ENCODE assay signal across 1 cellular context in the genomic region with DNA sequence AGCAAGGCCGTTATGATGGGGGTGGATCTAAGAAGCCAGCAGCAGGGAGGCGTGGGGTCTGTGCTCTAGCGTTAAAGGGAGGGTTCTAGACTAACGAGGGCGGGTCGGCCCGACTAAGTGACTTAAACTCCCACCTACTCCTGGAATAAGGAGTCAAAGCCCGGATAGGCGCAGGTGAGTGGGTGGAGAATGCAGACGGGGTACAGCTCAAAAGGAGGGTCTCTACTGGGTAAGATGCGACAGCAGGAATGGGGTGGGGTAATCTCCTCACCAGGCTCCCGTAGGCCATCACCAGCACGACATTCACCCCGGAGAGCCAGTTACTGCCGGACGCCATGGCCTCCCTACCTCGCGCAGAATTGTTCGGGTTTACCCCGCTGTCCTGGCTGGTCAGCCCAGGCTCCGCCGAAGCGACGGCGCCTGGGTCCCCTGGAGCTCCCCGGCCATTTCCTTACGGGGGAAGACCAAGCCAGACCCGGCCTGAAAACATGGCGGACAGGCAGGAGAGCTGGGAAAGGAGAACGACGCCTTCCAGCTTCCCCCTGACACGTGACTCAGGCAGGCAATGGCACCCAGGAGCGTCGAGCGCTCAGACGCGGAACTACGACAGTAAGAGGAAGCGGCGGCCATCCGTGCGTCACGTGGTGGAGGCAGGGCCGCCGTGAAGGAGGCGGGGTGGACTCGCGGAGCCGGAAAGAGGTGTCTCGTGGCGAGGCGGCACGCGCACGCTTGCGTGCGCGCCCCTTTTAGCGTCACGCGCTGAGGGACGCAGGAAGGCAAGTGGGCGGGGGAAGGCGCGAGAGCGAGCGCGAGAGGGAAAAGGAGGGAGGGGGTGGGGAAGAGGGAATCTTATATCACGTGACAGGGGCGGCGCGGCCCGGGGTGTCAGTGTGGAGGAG.
TF ChIP-seq lines count a peak whose summit lies in the region.

A gene with protein sequence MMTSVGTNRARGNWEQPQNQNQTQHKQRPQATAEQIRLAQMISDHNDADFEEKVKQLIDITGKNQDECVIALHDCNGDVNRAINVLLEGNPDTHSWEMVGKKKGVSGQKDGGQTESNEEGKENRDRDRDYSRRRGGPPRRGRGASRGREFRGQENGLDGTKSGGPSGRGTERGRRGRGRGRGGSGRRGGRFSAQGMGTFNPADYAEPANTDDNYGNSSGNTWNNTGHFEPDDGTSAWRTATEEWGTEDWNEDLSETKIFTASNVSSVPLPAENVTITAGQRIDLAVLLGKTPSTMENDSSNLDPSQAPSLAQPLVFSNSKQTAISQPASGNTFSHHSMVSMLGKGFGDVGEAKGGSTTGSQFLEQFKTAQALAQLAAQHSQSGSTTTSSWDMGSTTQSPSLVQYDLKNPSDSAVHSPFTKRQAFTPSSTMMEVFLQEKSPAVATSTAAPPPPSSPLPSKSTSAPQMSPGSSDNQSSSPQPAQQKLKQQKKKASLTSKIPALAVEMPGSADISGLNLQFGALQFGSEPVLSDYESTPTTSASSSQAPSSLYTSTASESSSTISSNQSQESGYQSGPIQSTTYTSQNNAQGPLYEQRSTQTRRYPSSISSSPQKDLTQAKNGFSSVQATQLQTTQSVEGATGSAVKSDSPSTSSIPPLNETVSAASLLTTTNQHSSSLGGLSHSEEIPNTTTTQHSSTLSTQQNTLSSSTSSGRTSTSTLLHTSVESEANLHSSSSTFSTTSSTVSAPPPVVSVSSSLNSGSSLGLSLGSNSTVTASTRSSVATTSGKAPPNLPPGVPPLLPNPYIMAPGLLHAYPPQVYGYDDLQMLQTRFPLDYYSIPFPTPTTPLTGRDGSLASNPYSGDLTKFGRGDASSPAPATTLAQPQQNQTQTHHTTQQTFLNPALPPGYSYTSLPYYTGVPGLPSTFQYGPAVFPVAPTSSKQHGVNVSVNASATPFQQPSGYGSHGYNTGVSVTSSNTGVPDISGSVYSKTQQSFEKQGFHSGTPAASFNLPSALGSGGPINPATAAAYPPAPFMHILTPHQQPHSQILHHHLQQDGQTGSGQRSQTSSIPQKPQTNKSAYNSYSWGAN (plus strand): TSS at position 885 of the 899 bp plus-strand sequence. CDS start 4,169 bp downstream, outside the sequence.

TF ChIP-seq in HepG2, 621 proteins besides CTCF, POLR2A, EP300 and RAD21 (continued from another document and continues in another):
- TF ChIP-seq, protein P1, sequence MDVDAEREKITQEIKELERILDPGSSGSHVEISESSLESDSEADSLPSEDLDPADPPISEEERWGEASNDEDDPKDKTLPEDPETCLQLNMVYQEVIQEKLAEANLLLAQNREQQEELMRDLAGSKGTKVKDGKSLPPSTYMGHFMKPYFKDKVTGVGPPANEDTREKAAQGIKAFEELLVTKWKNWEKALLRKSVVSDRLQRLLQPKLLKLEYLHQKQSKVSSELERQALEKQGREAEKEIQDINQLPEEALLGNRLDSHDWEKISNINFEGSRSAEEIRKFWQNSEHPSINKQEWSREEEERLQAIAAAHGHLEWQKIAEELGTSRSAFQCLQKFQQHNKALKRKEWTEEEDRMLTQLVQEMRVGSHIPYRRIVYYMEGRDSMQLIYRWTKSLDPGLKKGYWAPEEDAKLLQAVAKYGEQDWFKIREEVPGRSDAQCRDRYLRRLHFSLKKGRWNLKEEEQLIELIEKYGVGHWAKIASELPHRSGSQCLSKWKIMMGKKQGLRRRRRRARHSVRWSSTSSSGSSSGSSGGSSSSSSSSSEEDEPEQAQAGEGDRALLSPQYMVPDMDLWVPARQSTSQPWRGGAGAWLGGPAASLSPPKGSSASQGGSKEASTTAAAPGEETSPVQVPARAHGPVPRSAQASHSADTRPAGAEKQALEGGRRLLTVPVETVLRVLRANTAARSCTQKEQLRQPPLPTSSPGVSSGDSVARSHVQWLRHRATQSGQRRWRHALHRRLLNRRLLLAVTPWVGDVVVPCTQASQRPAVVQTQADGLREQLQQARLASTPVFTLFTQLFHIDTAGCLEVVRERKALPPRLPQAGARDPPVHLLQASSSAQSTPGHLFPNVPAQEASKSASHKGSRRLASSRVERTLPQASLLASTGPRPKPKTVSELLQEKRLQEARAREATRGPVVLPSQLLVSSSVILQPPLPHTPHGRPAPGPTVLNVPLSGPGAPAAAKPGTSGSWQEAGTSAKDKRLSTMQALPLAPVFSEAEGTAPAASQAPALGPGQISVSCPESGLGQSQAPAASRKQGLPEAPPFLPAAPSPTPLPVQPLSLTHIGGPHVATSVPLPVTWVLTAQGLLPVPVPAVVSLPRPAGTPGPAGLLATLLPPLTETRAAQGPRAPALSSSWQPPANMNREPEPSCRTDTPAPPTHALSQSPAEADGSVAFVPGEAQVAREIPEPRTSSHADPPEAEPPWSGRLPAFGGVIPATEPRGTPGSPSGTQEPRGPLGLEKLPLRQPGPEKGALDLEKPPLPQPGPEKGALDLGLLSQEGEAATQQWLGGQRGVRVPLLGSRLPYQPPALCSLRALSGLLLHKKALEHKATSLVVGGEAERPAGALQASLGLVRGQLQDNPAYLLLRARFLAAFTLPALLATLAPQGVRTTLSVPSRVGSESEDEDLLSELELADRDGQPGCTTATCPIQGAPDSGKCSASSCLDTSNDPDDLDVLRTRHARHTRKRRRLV (CRISPR knock-in tag; IDR thresholded peaks at IDR 0.05), result peak; percentile 87; the same call in 1 of the 2 replicates
- 0 out of 2 replicates have a peak, but pooled peaks have one; percentile 58 for TF ChIP-seq ZNF451 (CRISPR knock-in tag; IDR thresholded peaks at IDR 0.05)
- TF ChIP-seq RNF2 (conservative IDR thresholded peaks at IDR 0.05; ENCODE audit: low read depth), result peak; percentile 93
- 0 out of 2 replicates have a peak, but pooled peaks have one; percentile 66 for TF ChIP-seq ZNF337 (CRISPR knock-in tag; IDR thresholded peaks at IDR 0.05; ENCODE audit: borderline replicate concordance, low read depth)
- TF ChIP-seq ZFP1 (CRISPR knock-in tag; IDR thresholded peaks at IDR 0.05), result peak; percentile 68
- TF ChIP-seq HIVEP1 (CRISPR knock-in tag; IDR thresholded peaks at IDR 0.05), result peak; percentile 95
- TF ChIP-seq, protein P2, sequence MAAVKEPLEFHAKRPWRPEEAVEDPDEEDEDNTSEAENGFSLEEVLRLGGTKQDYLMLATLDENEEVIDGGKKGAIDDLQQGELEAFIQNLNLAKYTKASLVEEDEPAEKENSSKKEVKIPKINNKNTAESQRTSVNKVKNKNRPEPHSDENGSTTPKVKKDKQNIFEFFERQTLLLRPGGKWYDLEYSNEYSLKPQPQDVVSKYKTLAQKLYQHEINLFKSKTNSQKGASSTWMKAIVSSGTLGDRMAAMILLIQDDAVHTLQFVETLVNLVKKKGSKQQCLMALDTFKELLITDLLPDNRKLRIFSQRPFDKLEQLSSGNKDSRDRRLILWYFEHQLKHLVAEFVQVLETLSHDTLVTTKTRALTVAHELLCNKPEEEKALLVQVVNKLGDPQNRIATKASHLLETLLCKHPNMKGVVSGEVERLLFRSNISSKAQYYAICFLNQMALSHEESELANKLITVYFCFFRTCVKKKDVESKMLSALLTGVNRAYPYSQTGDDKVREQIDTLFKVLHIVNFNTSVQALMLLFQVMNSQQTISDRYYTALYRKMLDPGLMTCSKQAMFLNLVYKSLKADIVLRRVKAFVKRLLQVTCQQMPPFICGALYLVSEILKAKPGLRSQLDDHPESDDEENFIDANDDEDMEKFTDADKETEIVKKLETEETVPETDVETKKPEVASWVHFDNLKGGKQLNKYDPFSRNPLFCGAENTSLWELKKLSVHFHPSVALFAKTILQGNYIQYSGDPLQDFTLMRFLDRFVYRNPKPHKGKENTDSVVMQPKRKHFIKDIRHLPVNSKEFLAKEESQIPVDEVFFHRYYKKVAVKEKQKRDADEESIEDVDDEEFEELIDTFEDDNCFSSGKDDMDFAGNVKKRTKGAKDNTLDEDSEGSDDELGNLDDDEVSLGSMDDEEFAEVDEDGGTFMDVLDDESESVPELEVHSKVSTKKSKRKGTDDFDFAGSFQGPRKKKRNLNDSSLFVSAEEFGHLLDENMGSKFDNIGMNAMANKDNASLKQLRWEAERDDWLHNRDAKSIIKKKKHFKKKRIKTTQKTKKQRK (IDR thresholded peaks at IDR 0.05; ENCODE audit: low read length), result no peak
- TF ChIP-seq, protein P3, sequence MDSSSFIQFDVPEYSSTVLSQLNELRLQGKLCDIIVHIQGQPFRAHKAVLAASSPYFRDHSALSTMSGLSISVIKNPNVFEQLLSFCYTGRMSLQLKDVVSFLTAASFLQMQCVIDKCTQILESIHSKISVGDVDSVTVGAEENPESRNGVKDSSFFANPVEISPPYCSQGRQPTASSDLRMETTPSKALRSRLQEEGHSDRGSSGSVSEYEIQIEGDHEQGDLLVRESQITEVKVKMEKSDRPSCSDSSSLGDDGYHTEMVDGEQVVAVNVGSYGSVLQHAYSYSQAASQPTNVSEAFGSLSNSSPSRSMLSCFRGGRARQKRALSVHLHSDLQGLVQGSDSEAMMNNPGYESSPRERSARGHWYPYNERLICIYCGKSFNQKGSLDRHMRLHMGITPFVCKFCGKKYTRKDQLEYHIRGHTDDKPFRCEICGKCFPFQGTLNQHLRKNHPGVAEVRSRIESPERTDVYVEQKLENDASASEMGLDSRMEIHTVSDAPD (CRISPR knock-in tag; IDR thresholded peaks at IDR 0.05), result 0 out of 2 replicates have a peak, but pooled peaks have one; percentile 10
- 0 out of 2 replicates have a peak, but pooled peaks have one; percentile 33 for TF ChIP-seq ZNF33A (CRISPR knock-in tag; IDR thresholded peaks at IDR 0.05; ENCODE audit: borderline replicate concordance)
- TF ChIP-seq SATB2 (CRISPR knock-in tag; IDR thresholded peaks at IDR 0.05), result no peak; the same call in none of the 2 replicates
- TF ChIP-seq ZNF550 (CRISPR knock-in tag; IDR thresholded peaks at IDR 0.05; ENCODE audit: borderline replicate concordance), result no peak
- no peak for TF ChIP-seq SIX1 (CRISPR knock-in tag; IDR thresholded peaks at IDR 0.05; ENCODE audit: borderline replicate concordance)
- TF ChIP-seq JUN (CRISPR knock-in tag; IDR thresholded peaks at IDR 0.05), result 0 out of 2 replicates have a peak, but pooled peaks have one; percentile 55
- TF ChIP-seq SMAD1 (CRISPR knock-in tag; IDR thresholded peaks at IDR 0.05; ENCODE audit: borderline replicate concordance, low read depth), result no peak
- peak; percentile 44; the same call in 1 of the 2 replicates for TF ChIP-seq ZNF777 (CRISPR knock-in tag; IDR thresholded peaks at IDR 0.05)
- TF ChIP-seq NBN (conservative IDR thresholded peaks at IDR 0.05), result no peak
- TF ChIP-seq SRSF4 (IDR thresholded peaks at IDR 0.05; ENCODE audit: low read depth, low read length, poor library complexity, severe bottlenecking), result no peak
- TF ChIP-seq HDAC1 (CRISPR knock-in tag; IDR thresholded peaks at IDR 0.05), result peak; percentile 84
- TF ChIP-seq RCOR2 (CRISPR knock-in tag; IDR thresholded peaks at IDR 0.05), result peak; percentile 55; the same call in 1 of the 2 replicates
- no peak for TF ChIP-seq ZNF121 (CRISPR knock-in tag; IDR thresholded peaks at IDR 0.05)
- TF ChIP-seq, protein P4, sequence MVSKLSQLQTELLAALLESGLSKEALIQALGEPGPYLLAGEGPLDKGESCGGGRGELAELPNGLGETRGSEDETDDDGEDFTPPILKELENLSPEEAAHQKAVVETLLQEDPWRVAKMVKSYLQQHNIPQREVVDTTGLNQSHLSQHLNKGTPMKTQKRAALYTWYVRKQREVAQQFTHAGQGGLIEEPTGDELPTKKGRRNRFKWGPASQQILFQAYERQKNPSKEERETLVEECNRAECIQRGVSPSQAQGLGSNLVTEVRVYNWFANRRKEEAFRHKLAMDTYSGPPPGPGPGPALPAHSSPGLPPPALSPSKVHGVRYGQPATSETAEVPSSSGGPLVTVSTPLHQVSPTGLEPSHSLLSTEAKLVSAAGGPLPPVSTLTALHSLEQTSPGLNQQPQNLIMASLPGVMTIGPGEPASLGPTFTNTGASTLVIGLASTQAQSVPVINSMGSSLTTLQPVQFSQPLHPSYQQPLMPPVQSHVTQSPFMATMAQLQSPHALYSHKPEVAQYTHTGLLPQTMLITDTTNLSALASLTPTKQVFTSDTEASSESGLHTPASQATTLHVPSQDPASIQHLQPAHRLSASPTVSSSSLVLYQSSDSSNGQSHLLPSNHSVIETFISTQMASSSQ (IDR thresholded peaks at IDR 0.05; ENCODE audit: low read depth), result peak; percentile 8; the same call in 1 of the 2 replicates
- TF ChIP-seq, protein P4 (CRISPR knock-in tag; IDR thresholded peaks at IDR 0.05; ENCODE audit: borderline replicate concordance), result peak; percentile 73; the same call in 1 of the 2 replicates
- TF ChIP-seq, protein P5, sequence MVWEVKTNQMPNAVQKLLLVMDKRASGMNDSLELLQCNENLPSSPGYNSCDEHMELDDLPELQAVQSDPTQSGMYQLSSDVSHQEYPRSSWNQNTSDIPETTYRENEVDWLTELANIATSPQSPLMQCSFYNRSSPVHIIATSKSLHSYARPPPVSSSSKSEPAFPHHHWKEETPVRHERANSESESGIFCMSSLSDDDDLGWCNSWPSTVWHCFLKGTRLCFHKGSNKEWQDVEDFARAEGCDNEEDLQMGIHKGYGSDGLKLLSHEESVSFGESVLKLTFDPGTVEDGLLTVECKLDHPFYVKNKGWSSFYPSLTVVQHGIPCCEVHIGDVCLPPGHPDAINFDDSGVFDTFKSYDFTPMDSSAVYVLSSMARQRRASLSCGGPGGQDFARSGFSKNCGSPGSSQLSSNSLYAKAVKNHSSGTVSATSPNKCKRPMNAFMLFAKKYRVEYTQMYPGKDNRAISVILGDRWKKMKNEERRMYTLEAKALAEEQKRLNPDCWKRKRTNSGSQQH (CRISPR knock-in tag; IDR thresholded peaks at IDR 0.05; ENCODE audit: low read depth), result peak; percentile 83; the same call in 1 of the 2 replicates
- TF ChIP-seq ARID2 (CRISPR knock-in tag; IDR thresholded peaks at IDR 0.05; ENCODE audit: borderline replicate concordance), result peak; percentile 34; the same call in 1 of the 2 replicates
- 0 out of 2 replicates have a peak, but pooled peaks have one; percentile 32 for TF ChIP-seq WIZ (CRISPR knock-in tag; IDR thresholded peaks at IDR 0.05)
- TF ChIP-seq ZNF674 (CRISPR knock-in tag; IDR thresholded peaks at IDR 0.05; ENCODE audit: low read depth), result 0 out of 2 replicates have a peak, but pooled peaks have one; percentile 78
- TF ChIP-seq, protein P6, sequence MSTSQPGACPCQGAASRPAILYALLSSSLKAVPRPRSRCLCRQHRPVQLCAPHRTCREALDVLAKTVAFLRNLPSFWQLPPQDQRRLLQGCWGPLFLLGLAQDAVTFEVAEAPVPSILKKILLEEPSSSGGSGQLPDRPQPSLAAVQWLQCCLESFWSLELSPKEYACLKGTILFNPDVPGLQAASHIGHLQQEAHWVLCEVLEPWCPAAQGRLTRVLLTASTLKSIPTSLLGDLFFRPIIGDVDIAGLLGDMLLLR (CRISPR knock-in tag; IDR thresholded peaks at IDR 0.05), result peak; percentile 92
- TF ChIP-seq, protein P7, sequence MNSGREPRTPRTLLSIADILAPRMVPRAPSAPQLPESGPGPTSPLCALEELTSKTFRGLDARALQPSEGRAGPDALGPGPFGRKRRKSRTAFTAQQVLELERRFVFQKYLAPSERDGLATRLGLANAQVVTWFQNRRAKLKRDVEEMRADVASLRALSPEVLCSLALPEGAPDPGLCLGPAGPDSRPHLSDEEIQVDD (CRISPR knock-in tag; IDR thresholded peaks at IDR 0.05; ENCODE audit: borderline replicate concordance), result peak; percentile 69; the same call in 1 of the 2 replicates
- TF ChIP-seq NFKB2 (CRISPR knock-in tag; IDR thresholded peaks at IDR 0.05; ENCODE audit: borderline replicate concordance), result peak; percentile 99
